1 cellular context compared by ENCODE assay signal in genomic region chr22:41345807-41346335, GRCh38.
TF ChIP-seq lines count a peak whose summit lies in the region.

No MANE protein-coding gene starts in this region.

TF ChIP-seq in HepG2, 621 proteins besides CTCF, POLR2A, EP300 and RAD21:
- no peak for TF ChIP-seq FOXK1 (CRISPR knock-in tag; IDR thresholded peaks at IDR 0.05; ENCODE audit: borderline replicate concordance, low read depth)
- peak; percentile 66 for TF ChIP-seq AGO2 (optimal IDR thresholded peaks at IDR 0.05; ENCODE audit: low read depth, low read length)
